In genomic region chr9:116152941-116153764, GRCh38 we compare ENCODE assay signal across 10 cellular contexts. TPM values are rescaled to one million over a fixed set of nuclear protein-coding genes. Genes with fewer than 3 reads are reported as not detected.
DNase-seq lines count a peak whose midpoint lies in the region; ATAC-seq and TF ChIP-seq lines count a peak whose summit lies in the region.
"Had no signal": no experiment of that assay in that cellular context is flagged by ENCODE, and none has a peak within 500 bp of the region (broad histone marks: within the 10 kb centered on the region; RNA-seq: fewer than 3 reads in every experiment).

No MANE protein-coding gene starts in this region.

- H3K9me3 ChIP-seq in left ventricle myocardium inferior (replicated peaks), result no peaks in the 10 kb centered on the region
- H3K9me3 ChIP-seq in mesodermal cell (ENCODE audit: control insufficient read depth, low read length), result no peaks in the 10 kb centered on the region
- H3K9me3 ChIP-seq in vagina, result no peaks in the 10 kb centered on the region

- no peaks in the 10 kb centered on the region for H3K36me3 ChIP-seq in left ventricle myocardium inferior
- peaks cover 4% of the 10 kb centered on the region for H3K36me3 ChIP-seq in mesodermal cell (ENCODE audit: control insufficient read depth, insufficient read depth, low read length)
- no peaks in the 10 kb centered on the region for H3K36me3 ChIP-seq in vagina

- no peak for TF ChIP-seq POLR2A in vagina (IDR thresholded peaks at IDR 0.05)

- peaks cover 32% of the 10 kb centered on the region for H3K27me3 ChIP-seq in left ventricle myocardium inferior (ENCODE audit: low read depth)
- no peaks in the 10 kb centered on the region for H3K27me3 ChIP-seq in vagina

- H3K27ac ChIP-seq in left ventricle myocardium inferior (replicated peaks), result peak overlapping the region; percentile 70
- H3K27ac ChIP-seq in coronary artery, result peak overlapping the region; percentile 41 to 69
- peak overlapping the region; percentile 12 for H3K27ac ChIP-seq in mesodermal cell (ENCODE audit: low read depth, low read length, severe bottlenecking)
- peak overlapping the region; percentile 80 for H3K27ac ChIP-seq in vagina

- H3K4me3 ChIP-seq in left ventricle myocardium inferior, result peak overlapping the region; percentile 72
- peak overlapping the region; percentile 74 for H3K4me3 ChIP-seq in coronary artery
- H3K4me3 ChIP-seq in mesodermal cell (ENCODE audit: extremely low read depth, insufficient read depth, low read length, poor library complexity, severe bottlenecking), result peak overlapping the region; percentile 65
- peak overlapping the region; percentile 55 to 66 for H3K4me3 ChIP-seq in vagina

- H3K4me1 ChIP-seq in left ventricle myocardium inferior, result peaks cover 36% of the 10 kb centered on the region
- H3K4me1 ChIP-seq in mesodermal cell (ENCODE audit: control insufficient read depth, insufficient read depth, low read length, poor library complexity, severe bottlenecking), result peaks cover 31% of the 10 kb centered on the region
- H3K4me1 ChIP-seq in vagina, result peaks cover 19% of the 10 kb centered on the region

- intact Hi-C loops in left ventricle myocardium inferior (cut with micrococcal nuclease) (loop anchor here (5.0 kb wide), 1 partner anchor 419 kb away; no protein-coding TSS in a partner anchor), left ventricle myocardium superior (cut with micrococcal nuclease) (no loop called here), vagina (cut with DNase I) (loop anchor here (5.0 to 10.0 kb wide), 3 partner anchors 344 to 512 kb away; no protein-coding TSS in a partner anchor)

- WGBS in mesodermal cell (ENCODE audit: insufficient coverage in 2 of 2), 2 experiments, result 19 to 39% methylated on average over 2 to 4 of the region's 9 CpGs

- TF ChIP-seq CTCF in left ventricle myocardium inferior (IDR thresholded peaks at IDR 0.05; ENCODE audit: borderline replicate concordance), result no peak
- no peak for TF ChIP-seq CTCF in coronary artery (IDR thresholded peaks at IDR 0.05)
- TF ChIP-seq CTCF in vagina (IDR thresholded peaks at IDR 0.05), result no peak

- no peak for DNase-seq in left ventricle myocardium inferior
- DNase-seq in left ventricle myocardium superior, result no peak
- no peak for DNase-seq in coronary artery (ENCODE audit: low spot score)
- no peak for DNase-seq in vagina (ENCODE audit: extremely low spot score in 2 of 2)
- DNase-seq in NAMALWA (ENCODE audit: low spot score), result no peak
- no peak for DNase-seq in DMS153 (lab: John Stamatoyannopoulos, UW)
- DNase-seq: cerebellar nuclear complex, T-helper 9 cell had no signal

- ATAC-seq in left ventricle myocardium superior (no peak), HG02870 (IDR thresholded peaks at IDR 0.05; ENCODE audit: unreplicated experiment) (no peak)

RNA-seq across cellular contexts. Expression of gene PAPPA, which starts 0.4 kb away (rescaled TPM):
- total RNA-seq in left ventricle myocardium inferior, result 0.69 TPM
- 1.1 TPM for total RNA-seq in left ventricle myocardium superior
- 30.0 TPM for polyA plus RNA-seq in mesodermal cell (2013, experiment 1 of 2)
- 29.3 TPM for polyA plus RNA-seq in mesodermal cell (2013, experiment 2 of 2)
- 4.4 TPM for total RNA-seq in vagina

Comparison
In these comparisons a context has a peak if more than half of its experiments do, and no peak if none do; other contexts are left out.
1. H3K27ac ChIP-seq: peak in every context shown above with its lines; median percentile 80 in vagina; 70 in left ventricle myocardium inferior; 55 in coronary artery; 12 in mesodermal cell.